Comparison of ENCODE assay signal across 19 cellular contexts in genomic region chr3:171428321-171428787, GRCh38. TPM values are rescaled to one million over a fixed set of nuclear protein-coding genes. Genes with fewer than 3 reads are reported as not detected.
DNase-seq lines count a peak whose midpoint lies in the region; ATAC-seq and TF ChIP-seq lines count a peak whose summit lies in the region.
"Had no signal": no experiment of that assay in that cellular context is flagged by ENCODE, and none has a peak within 500 bp of the region (broad histone marks: within the 10 kb centered on the region; RNA-seq: fewer than 3 reads in every experiment).

No MANE protein-coding gene starts in this region.

- peak; percentile 49 to 89 (median 86) for ATAC-seq in natural killer cell
- no peak for ATAC-seq in GM21423 (IDR thresholded peaks at IDR 0.05; ENCODE audit: unreplicated experiment)
- ATAC-seq: esophagus mucosa; stimulated activated naive B cell treated with anti-CD40 and anti-IgM and Interleukin-4, amounts not matched to agents 10 μg/mL and 1 μg/mL and 100 μg/mL, for 72 hours had no signal

- no peak overlapping the region for H3K27ac Mint-ChIP-seq in endodermal cell
- H3K27ac Mint-ChIP-seq in natural killer cell = no peak overlapping the region
- H3K27ac Mint-ChIP-seq: activated T-cell treated with anti-CD3 and anti-CD28 coated beads, Interleukin-2, amount 50 U/mL, for 24 hours; B cell; stimulated activated naive B cell treated with anti-CD40 and anti-IgM and Interleukin-4, amounts not matched to agents 10 μg/mL and 1 μg/mL and 100 μg/mL, for 72 hours had no signal

- H3K4me3 ChIP-seq in endodermal cell (ENCODE audit: low read length) = peak overlapping the region; percentile 65
- H3K4me3 ChIP-seq: smooth muscle cell, tibial artery had no signal

- no peaks in the 10 kb centered on the region for H3K36me3 ChIP-seq in endodermal cell (ENCODE audit: control insufficient read depth, insufficient read depth, low read length)
- H3K36me3 ChIP-seq: tibial artery had no signal

- intact Hi-C loops in natural killer cell (cut with micrococcal nuclease) = no loop called here

- H3K27ac ChIP-seq in endodermal cell (ENCODE audit: low read depth, low read length) = no peak overlapping the region
- H3K27ac ChIP-seq: tibial artery had no signal

- no peak overlapping the region for H3K9ac ChIP-seq in endodermal cell (ENCODE audit: extremely low read depth, low read length, poor library complexity, severe bottlenecking)

- no peaks in the 10 kb centered on the region for H3K27me3 ChIP-seq in endodermal cell (ENCODE audit: control insufficient read depth, insufficient read depth, low read length, poor library complexity, severe bottlenecking)
- H3K27me3 ChIP-seq: tibial artery had no signal

- H3K4me1 Mint-ChIP-seq in endodermal cell (no peaks in the 10 kb centered on the region), natural killer cell (peaks cover 4 to 14% of the 10 kb centered on the region in 2 donors)
- H3K4me1 Mint-ChIP-seq: B cell; stimulated activated naive B cell treated with anti-CD40 and anti-IgM and Interleukin-4, amounts not matched to agents 10 μg/mL and 1 μg/mL and 100 μg/mL, for 72 hours had no signal

- H3K36me3 Mint-ChIP-seq in endodermal cell (ENCODE audit: low read depth) = no peaks in the 10 kb centered on the region
- no peaks in the 10 kb centered on the region for H3K36me3 Mint-ChIP-seq in natural killer cell
- H3K36me3 Mint-ChIP-seq: stimulated activated naive B cell treated with anti-CD40 and anti-IgM and Interleukin-4, amounts not matched to agents 10 μg/mL and 1 μg/mL and 100 μg/mL, for 72 hours had no signal

- TF ChIP-seq CTCF in GM20000 (IDR thresholded peaks at IDR 0.05; ENCODE audit: extremely low read depth, missing control alignments) (no peak), endodermal cell (conservative IDR thresholded peaks at IDR 0.05) (peak; percentile 24), natural killer cell (IDR thresholded peaks at IDR 0.05) (no peak)

- DNase-seq in GM20000 (ENCODE audit: low spot score) = peak; percentile 17
- peak; percentile 85 for DNase-seq in OCI-M1 (lab: John Stamatoyannopoulos, UW)
- DNase-seq in endodermal cell = peak; percentile 90
- DNase-seq in natural killer cell = no peak
- DNase-seq in occipital lobe (lab: John Stamatoyannopoulos, UW) = no peak
- no peak for DNase-seq in NCI-H1417 (lab: John Stamatoyannopoulos, UW)
- DNase-seq: activated CD4-positive, alpha-beta T cell treated with anti-CD3 and anti-CD28 coated beads for 48 hours; activated naive CD4-positive, alpha-beta T cell treated with anti-CD3 and anti-CD28 coated beads, Interleukin-2, amount 50 U/mL, for 16 hours; activated T-cell treated with anti-CD3 and anti-CD28 coated beads, Interleukin-2, amount 50 U/mL, for 24 hours; KG1; NCI-H2227 treated with DMSO at 0.1 percent for 48 hours; NK-92 treated with Interleukin-12 subunit alpha and Interleukin-12 subunit beta, amount 100 ng/mL, for 24 hours; posterior cingulate gyrus; stimulated activated naive B cell treated with anti-CD40 and anti-IgM and Interleukin-4, amounts not matched to agents 10 μg/mL and 1 μg/mL and 100 μg/mL, for 72 hours; tibial artery had no signal

- peaks cover 7% of the 10 kb centered on the region for H3K4me1 ChIP-seq in endodermal cell (ENCODE audit: control insufficient read depth, insufficient read depth, low read length)

- H3K9me3 ChIP-seq in endodermal cell (ENCODE audit: control insufficient read depth, low read length) = peaks cover 4% of the 10 kb centered on the region
- H3K9me3 ChIP-seq: tibial artery had no signal

- WGBS in endodermal cell (ENCODE audit: insufficient coverage in 1 of 2, insufficient read length in 1 of 2), 2 experiments = 0 to 7% methylated on average over 2 to 4 of the region's 4 CpGs

- H3K9me3 Mint-ChIP-seq in endodermal cell (peaks cover 9% of the 10 kb centered on the region), natural killer cell (no peaks in the 10 kb centered on the region)
- H3K9me3 Mint-ChIP-seq: activated T-cell treated with anti-CD3 and anti-CD28 coated beads, Interleukin-2, amount 50 U/mL, for 24 hours had no signal

- H3K4me3 Mint-ChIP-seq in endodermal cell (no peak overlapping the region), natural killer cell (no peak overlapping the region)
- H3K4me3 Mint-ChIP-seq: activated T-cell treated with anti-CD3 and anti-CD28 coated beads, Interleukin-2, amount 50 U/mL, for 24 hours; B cell; stimulated activated naive B cell treated with anti-CD40 and anti-IgM and Interleukin-4, amounts not matched to agents 10 μg/mL and 1 μg/mL and 100 μg/mL, for 72 hours had no signal

- H3K27me3 Mint-ChIP-seq in endodermal cell (ENCODE audit: insufficient read depth) (no peaks in the 10 kb centered on the region), natural killer cell (ENCODE audit: low read depth in 2 of 2) (no peaks in the 10 kb centered on the region)
- H3K27me3 Mint-ChIP-seq: activated T-cell treated with anti-CD3 and anti-CD28 coated beads, Interleukin-2, amount 50 U/mL, for 24 hours; B cell; stimulated activated naive B cell treated with anti-CD40 and anti-IgM and Interleukin-4, amounts not matched to agents 10 μg/mL and 1 μg/mL and 100 μg/mL, for 72 hours had no signal

RNA-seq across cellular contexts. Expression of gene TNIK, which starts 31.9 kb away (rescaled TPM):
- total RNA-seq in endodermal cell (10 to 100 TPM; 12.2 to 14.9 TPM), natural killer cell (100 to 1,000 TPM in 2 of 3 donors, 10 to 100 TPM in 1; 93.7 to 122 (median 119) TPM), occipital lobe (76.7 TPM)
- polyA plus RNA-seq in endodermal cell (2013, experiment 1 of 2) = 30.1 TPM
- 33.0 TPM for polyA plus RNA-seq in endodermal cell (2013, experiment 2 of 2)

Comparison
In these comparisons a context has a peak if more than half of its experiments do, and no peak if none do; other contexts are left out.
1. DNase-seq: peak in GM20000 (single experiment), OCI-M1 (single experiment) and endodermal cell (single experiment); none in natural killer cell (single experiment), occipital lobe (single experiment) and NCI-H1417 (0 of 3).